In the genomic region with DNA sequence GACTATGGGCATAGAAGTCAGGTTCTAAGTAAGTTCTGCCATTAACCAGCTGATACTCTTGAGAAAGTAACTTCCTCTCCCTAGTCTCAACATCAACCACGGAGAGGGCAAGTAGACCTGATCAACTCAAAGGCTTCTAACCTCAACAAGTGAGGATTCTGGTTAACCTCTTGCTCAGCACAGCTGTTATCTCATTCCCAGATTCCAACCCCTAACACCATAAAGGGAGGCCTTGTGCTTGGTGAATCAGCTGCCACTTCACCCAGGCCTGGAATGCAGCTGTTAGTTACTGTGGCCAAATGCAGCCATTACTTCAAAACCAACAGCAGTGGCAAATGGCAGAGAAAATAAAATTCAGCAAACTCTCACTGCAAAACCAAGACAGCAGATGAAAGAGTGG, we compare ENCODE assay signal across 14 cellular contexts. TPM values are rescaled to one million over a fixed set of nuclear protein-coding genes. Genes with fewer than 3 reads are reported as not detected.
"Had no signal": no experiment of that assay in that cellular context is flagged by ENCODE, and none has a peak within 500 bp of the region (broad histone marks: within the 10 kb centered on the region; RNA-seq: fewer than 3 reads in every experiment).

No MANE protein-coding gene starts in this region.

- H3K27ac ChIP-seq: adrenal gland, coronary artery, ovary had no signal

- H3K4me1 ChIP-seq: adrenal gland had no signal

- ATAC-seq: activated T-helper 17 cell treated with anti-CD3 and anti-CD28 coated beads, Interleukin-2, amount 50 U/mL, for 72 hours; left colon; stimulated activated naive CD8-positive, alpha-beta T cell treated with anti-CD3 and anti-CD28 coated beads, Interleukin-15, amount 100 ng/mL, for 72 hours had no signal

- H3K36me3 ChIP-seq: adrenal gland, ovary had no signal

- H3K9me3 ChIP-seq: adrenal gland, ovary had no signal

- H3K27me3 ChIP-seq: adrenal gland, ovary had no signal

- H3K4me3 ChIP-seq: adrenal gland, coronary artery, ovary had no signal

- DNase-seq: activated CD4-positive, alpha-beta T cell treated with anti-CD3 and anti-CD28 coated beads, Interleukin-2, amount 10 ng/mL, durations not matched to agents 7 days and 5 days; activated naive CD4-positive, alpha-beta T cell treated with anti-CD3 and anti-CD28 coated beads, Interleukin-2, amount 10 ng/mL, durations not matched to agents 7 days and 5 days; activated T-cell treated with anti-CD3 and anti-CD28 coated beads for 4 hours; adrenal gland; effector CD8-positive, alpha-beta T cell; left colon; nephron progenitor cell; ovary; stimulated activated CD4-positive, alpha-beta T cell treated with anti-CD3 and anti-CD28 coated beads, Interleukin-4, amount 100 ng/mL, for 4 hours; stimulated activated naive CD8-positive, alpha-beta T cell treated with anti-CD3 and anti-CD28 coated beads, Interleukin-15, amount 100 ng/mL, for 72 hours; T-helper 1 cell had no signal

RNA-seq across cellular contexts. Expression of a gene that starts 29.4 kb away (rescaled TPM):
- total RNA-seq: activated CD4-positive, alpha-beta T cell treated with anti-CD3 and anti-CD28 coated beads, Interleukin-2, amount 10 ng/mL, durations not matched to agents 7 days and 5 days; lung microvascular endothelial cell had no signal
